In genomic region chr10:61939575-61940301, GRCh38 we compare ENCODE assay signal across 10 cellular contexts. TPM values are rescaled to one million over a fixed set of nuclear protein-coding genes. Genes with fewer than 3 reads are reported as not detected.
A peak's percentile ranks its signal among the peaks of the same experiment; 100 is the strongest.
DNase-seq lines count a peak whose midpoint lies in the region; ATAC-seq and TF ChIP-seq lines count a peak whose summit lies in the region.
"Had no signal": no experiment of that assay in that cellular context is flagged by ENCODE, and none has a peak within 500 bp of the region (broad histone marks: within the 10 kb centered on the region; RNA-seq: fewer than 3 reads in every experiment).

No MANE protein-coding gene starts in this region.

- in situ Hi-C loops in GM13976 (cut with MboI; ENCODE audit: low sequenced_read_pairs, unreplicated experiment) = no loop called here

- no peak for TF ChIP-seq POLR2A in GM18505 (IDR thresholded peaks at IDR 0.05; ENCODE audit: borderline replicate concordance, extremely low read depth, insufficient read depth, insufficient read length)

- peak; percentile 48 for DNase-seq in GM04503 (ENCODE audit: low read depth)
- DNase-seq in SJCRH30 = no peak
- peak; percentile 76 for DNase-seq in epithelial cell of esophagus (ENCODE audit: low read depth)
- DNase-seq in NCI-H748 (lab: John Stamatoyannopoulos, UW; ENCODE audit: unreplicated experiment) = no peak
- DNase-seq in GM13976 (ENCODE audit: low spot score) = no peak
- DNase-seq: NCI-H446 had no signal

- no peak for ATAC-seq in GM21723 (IDR thresholded peaks at IDR 0.05; ENCODE audit: unreplicated experiment)
- no peak for ATAC-seq in GM18505 (IDR thresholded peaks at IDR 0.05; ENCODE audit: unreplicated experiment)

- H3K27ac ChIP-seq in SJCRH30 = peak overlapping the region; percentile 46
- peak overlapping the region in 17 of 21 experiments; percentile 9 to 85 (median 72) for H3K27ac ChIP-seq in skin epidermis
- H3K27ac ChIP-seq: cardiac muscle cell had no signal

- H3K9me3 ChIP-seq in SJCRH30 (replicated peaks) = no peaks in the 10 kb centered on the region

- no peak for TF ChIP-seq CTCF in epithelial cell of esophagus (IDR thresholded peaks at IDR 0.05; ENCODE audit: insufficient read depth, low read depth, low read length, missing control alignments)
- TF ChIP-seq CTCF in GM13976 (IDR thresholded peaks at IDR 0.05; ENCODE audit: borderline replicate concordance, control extremely low read depth, extremely low read depth, insufficient read depth, missing control alignments) = no peak

- peaks cover 25% of the 10 kb centered on the region for H3K4me1 ChIP-seq in SJCRH30

- H3K4me3 ChIP-seq in SJCRH30 = no peak overlapping the region
- no peak overlapping the region for H3K4me3 ChIP-seq in epithelial cell of esophagus (ENCODE audit: low read length)
- no peak overlapping the region for H3K4me3 ChIP-seq in skin epidermis
- H3K4me3 ChIP-seq: cardiac muscle cell had no signal

- no peaks in the 10 kb centered on the region for H3K27me3 ChIP-seq in SJCRH30
- H3K27me3 ChIP-seq: cardiac muscle cell had no signal

- H3K36me3 ChIP-seq in SJCRH30 = peaks cover 15% of the 10 kb centered on the region; the same call in 1 of the 2 replicates
- H3K36me3 ChIP-seq: cardiac muscle cell had no signal

RNA-seq across cellular contexts. Expression of gene ARID5B, which starts 38.2 kb away (rescaled TPM):
- total RNA-seq in SJCRH30 (2014; rRNA removed; shearing (Covaris generic)) = 10.3 and 10.5 TPM in 2 replicates

Comparison
In these comparisons a context has a peak if more than half of its experiments do, and no peak if none do; other contexts are left out.
1. DNase-seq: peak in GM04503 (single experiment) and epithelial cell of esophagus (single experiment); none in SJCRH30 (0 of 2), NCI-H748 (single experiment) and GM13976 (single experiment).